In genomic region chr12:57372233-57372632, GRCh38 we compare ENCODE assay signal across 20 cellular contexts. TPM values are rescaled to one million over a fixed set of nuclear protein-coding genes. Genes with fewer than 3 reads are reported as not detected.
A peak's percentile ranks its signal among the peaks of the same experiment; 100 is the strongest.
DNase-seq lines count a peak whose midpoint lies in the region; ATAC-seq, FAIRE-seq and TF ChIP-seq lines count a peak whose summit lies in the region.
"Had no signal": no experiment of that assay in that cellular context is flagged by ENCODE, and none has a peak within 500 bp of the region (broad histone marks: within the 10 kb centered on the region; RNA-seq: fewer than 3 reads in every experiment).

No MANE protein-coding gene starts in this region.

- H3K4me3 ChIP-seq in astrocyte (ENCODE audit: insufficient read depth, low read depth, low read length) = no peak overlapping the region
- H3K4me3 ChIP-seq: stomach had no signal

- no peak overlapping the region for H3K27ac Mint-ChIP-seq in astrocyte (ENCODE audit: unreplicated experiment)
- H3K27ac Mint-ChIP-seq in activated CD8-positive, alpha-beta T cell treated with anti-CD3 and anti-CD28 coated beads, Interleukin-2, amount 10 ng/mL, durations not matched to agents 7 days and 5 days = no peak overlapping the region
- H3K27ac Mint-ChIP-seq: activated B cell treated with CpG ODN at 0.5 μM for 24 hours; activated T-helper 2 cell treated with anti-CD3 and anti-CD28 coated beads, Interferon-gamma antibody, Interleukin-2, Interleukin-4, amounts not matched to agents 10 μg/mL and 5 μg/mL and 100 μg/mL, durations not matched to agents 14 hours and 24 hours and 36 hours; T-helper 1 cell treated with Interleukin-12 subunit alpha and Interleukin-12 subunit beta and Interleukin-4 antibody, amounts not matched to agents 30 μg/mL and 1 μg/mL, for 36 hours had no signal

- CTCF ChIA-PET in activated CD8-positive, alpha-beta T cell treated with anti-CD3 and anti-CD28 coated beads, Interleukin-2, amount 10 ng/mL, durations not matched to agents 7 days and 5 days (lab: Charles Lee) = no interaction called here

- H3K4me1 Mint-ChIP-seq in astrocyte (ENCODE audit: low read depth, unreplicated experiment) = peaks cover 3% of the 10 kb centered on the region
- H3K4me1 Mint-ChIP-seq in activated CD8-positive, alpha-beta T cell treated with anti-CD3 and anti-CD28 coated beads, Interleukin-2, amount 10 ng/mL, durations not matched to agents 7 days and 5 days (ENCODE audit: low read depth) = no peaks in the 10 kb centered on the region

- H3K27me3 ChIP-seq in astrocyte (ENCODE audit: insufficient read depth, low read length) = no peaks in the 10 kb centered on the region
- H3K27me3 ChIP-seq: stomach had no signal

- no peaks in the 10 kb centered on the region for H3K27me3 Mint-ChIP-seq in astrocyte (ENCODE audit: low read depth, unreplicated experiment)
- H3K27me3 Mint-ChIP-seq in activated CD8-positive, alpha-beta T cell treated with anti-CD3 and anti-CD28 coated beads, Interleukin-2, amount 10 ng/mL, durations not matched to agents 7 days and 5 days (ENCODE audit: low read depth) = no peaks in the 10 kb centered on the region
- H3K27me3 Mint-ChIP-seq: activated B cell treated with CpG ODN at 0.5 μM for 24 hours had no signal

- no peak overlapping the region for H3K4me3 Mint-ChIP-seq in astrocyte (ENCODE audit: unreplicated experiment)
- H3K4me3 Mint-ChIP-seq in activated CD8-positive, alpha-beta T cell treated with anti-CD3 and anti-CD28 coated beads, Interleukin-2, amount 10 ng/mL, durations not matched to agents 7 days and 5 days = no peak overlapping the region
- H3K4me3 Mint-ChIP-seq: activated B cell treated with CpG ODN at 0.5 μM for 24 hours; immature natural killer cell; T-helper 1 cell treated with Interleukin-12 subunit alpha and Interleukin-12 subunit beta and Interleukin-4 antibody, amounts not matched to agents 30 μg/mL and 1 μg/mL, for 36 hours had no signal

- no peak for ATAC-seq in HG03196 (IDR thresholded peaks at IDR 0.05; ENCODE audit: unreplicated experiment)
- ATAC-seq in activated CD8-positive, alpha-beta T cell treated with anti-CD3 and anti-CD28 coated beads, Interleukin-2, amount 10 ng/mL, durations not matched to agents 7 days and 5 days = no peak

- peaks cover 5% of the 10 kb centered on the region for H3K79me2 ChIP-seq in astrocyte (ENCODE audit: insufficient read depth, low read length)

- no peak overlapping the region for H2AFZ ChIP-seq in astrocyte (ENCODE audit: low read depth, low read length)

- H3K36me3 ChIP-seq in astrocyte (ENCODE audit: insufficient read depth, low read length) = no peaks in the 10 kb centered on the region

- no peak for TF ChIP-seq CTCF in astrocyte (IDR thresholded peaks at IDR 0.05; ENCODE audit: insufficient read depth, low read depth, low read length)

- H4K20me1 ChIP-seq in astrocyte (ENCODE audit: insufficient read depth, low read length) = peaks cover 2% of the 10 kb centered on the region

- POLR2A ChIA-PET in activated CD8-positive, alpha-beta T cell treated with anti-CD3 and anti-CD28 coated beads, Interleukin-2, amount 10 ng/mL, durations not matched to agents 7 days and 5 days (lab: Charles Lee) = interaction anchor here (0.6 kb wide), 1 partner anchor 9 kb away, joined by 4 read pairs; no protein-coding TSS in a partner anchor

- peaks cover 3% of the 10 kb centered on the region for H3K9me3 Mint-ChIP-seq in astrocyte (ENCODE audit: unreplicated experiment)
- no peaks in the 10 kb centered on the region for H3K9me3 Mint-ChIP-seq in activated CD8-positive, alpha-beta T cell treated with anti-CD3 and anti-CD28 coated beads, Interleukin-2, amount 10 ng/mL, durations not matched to agents 7 days and 5 days (ENCODE audit: insufficient read depth)
- H3K9me3 Mint-ChIP-seq: activated B cell treated with CpG ODN at 0.5 μM for 24 hours, immature natural killer cell had no signal

- peaks cover 4% of the 10 kb centered on the region for H3K36me3 Mint-ChIP-seq in astrocyte (ENCODE audit: low read depth, unreplicated experiment)
- H3K36me3 Mint-ChIP-seq in activated CD8-positive, alpha-beta T cell treated with anti-CD3 and anti-CD28 coated beads, Interleukin-2, amount 10 ng/mL, durations not matched to agents 7 days and 5 days (ENCODE audit: low read depth) = peaks cover 31% of the 10 kb centered on the region

- H3K9me3 ChIP-seq in astrocyte (ENCODE audit: insufficient read depth, low read depth, low read length) = no peaks in the 10 kb centered on the region
- H3K9me3 ChIP-seq: stomach had no signal

- FAIRE-seq in astrocyte (lab: Jason Lieb, UNC) = no peak

- DNase-seq in COLO829 (ENCODE audit: low spot score) (peak; percentile 53), astrocyte (ENCODE audit: low read depth) (peak; percentile 18), globus pallidus (ENCODE audit: low spot score) (peak; percentile 12), pulmonary artery endothelial cell (ENCODE audit: low read depth, low spot score) (peak; percentile 27), NCI-H510A (lab: John Stamatoyannopoulos, UW) (no peak), ecto neural progenitor cell (ENCODE audit: low spot score) (no peak)
- DNase-seq in activated CD8-positive, alpha-beta T cell treated with anti-CD3 and anti-CD28 coated beads, Interleukin-2, amount 10 ng/mL, durations not matched to agents 7 days and 5 days = no peak
- DNase-seq: activated B cell treated with CpG ODN at 0.5 μM for 24 hours, Caco-2, cerebellar nuclear complex, glutamatergic neuron, immature natural killer cell, mammary epithelial cell, MM.1S, NCI-H187 treated with DMSO at 0.1 percent for 48 hours, NCI-H446, stomach had no signal

- no peak overlapping the region for H3K27ac ChIP-seq in astrocyte (ENCODE audit: low read depth, low read length)

- H3K4me2 ChIP-seq in astrocyte (ENCODE audit: low read length) = no peak overlapping the region

- H3K9ac ChIP-seq in astrocyte (ENCODE audit: low read length) = no peak overlapping the region

- H3K4me1 ChIP-seq in astrocyte (ENCODE audit: insufficient read depth, low read length) = no peaks in the 10 kb centered on the region

RNA-seq across cellular contexts. Expression of gene R3HDM2, which starts 58.6 kb away (rescaled TPM):
- total RNA-seq in astrocyte (18.8 and 19.2 TPM in 2 replicates), pulmonary artery endothelial cell (4.5 and 5.5 TPM in 2 replicates)
- total RNA-seq in activated CD8-positive, alpha-beta T cell treated with anti-CD3 and anti-CD28 coated beads, Interleukin-2, amount 10 ng/mL, durations not matched to agents 7 days and 5 days = 10 to 100 TPM; 59.0 to 61.7 TPM

Comparison
In these comparisons a context has a peak if more than half of its experiments do, and no peak if none do; other contexts are left out.
1. DNase-seq: peak in COLO829 (single experiment), astrocyte (single experiment), globus pallidus (single experiment) and pulmonary artery endothelial cell (single experiment); none in NCI-H510A (single experiment), activated CD8-positive, alpha-beta T cell treated with anti-CD3 and anti-CD28 coated beads, Interleukin-2, amount 10 ng/mL, durations not matched to agents 7 days and 5 days (single experiment) and ecto neural progenitor cell (single experiment).